In the genomic region with DNA sequence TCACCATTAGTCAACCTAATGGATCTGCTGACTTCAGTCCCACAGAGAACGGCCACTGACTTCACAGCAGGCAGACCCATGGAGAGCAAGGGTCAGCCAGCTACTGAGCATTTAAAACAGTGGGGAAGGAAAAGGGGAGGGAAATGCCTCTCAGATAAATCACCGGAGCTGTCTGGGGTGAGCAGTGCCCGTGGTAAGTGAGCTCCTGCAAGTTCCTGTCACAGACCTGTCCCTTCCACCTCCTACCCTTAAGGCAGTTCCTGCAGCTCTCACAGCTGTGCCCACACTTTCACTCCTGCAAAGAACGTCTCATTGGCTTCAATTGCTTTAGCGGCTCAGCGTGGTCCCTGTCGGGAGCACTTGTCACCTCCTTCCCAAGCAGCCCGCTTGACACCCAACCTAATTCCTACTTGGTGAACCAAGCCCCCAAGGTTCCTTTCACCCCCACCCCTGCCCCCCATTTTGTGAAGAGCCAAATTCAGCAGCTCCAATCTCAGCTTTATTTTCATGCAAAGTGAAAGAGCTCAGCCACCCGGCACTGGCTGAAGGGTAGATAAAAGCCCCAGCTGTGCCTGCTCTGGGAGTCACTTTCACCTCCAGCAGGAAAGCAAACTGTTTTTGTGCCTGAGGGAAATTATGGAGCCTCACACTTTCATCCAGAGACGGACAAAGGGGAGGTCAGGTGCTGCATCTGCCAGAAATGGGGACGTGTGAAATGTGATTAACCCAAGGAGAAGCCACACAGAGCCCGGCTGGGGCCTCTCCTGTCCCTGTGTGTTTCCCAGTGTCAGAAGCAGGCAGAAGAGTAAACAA, we compare ENCODE assay signal across 8 cellular contexts.
DNase-seq lines count a peak whose midpoint lies in the region; ATAC-seq and TF ChIP-seq lines count a peak whose summit lies in the region.

No MANE protein-coding gene starts in this region.

- POLR2A ChIA-PET in CD4-positive, alpha-beta memory T cell (lab: Charles Lee; ENCODE audit: partially characterized antibody), result interaction anchor here (0.6 kb wide), 2 partner anchors 67 to 765 kb away, joined by 3 read pairs; no protein-coding TSS in a partner anchor

- H3F3A ChIP-seq in smooth muscle cell (ENCODE audit: low read depth), result no peaks in the 10 kb centered on the region

- no peaks in the 10 kb centered on the region for H3K36me3 ChIP-seq in CD4-positive, alpha-beta memory T cell (ENCODE audit: insufficient read depth, low read length)
- H3K36me3 ChIP-seq in smooth muscle cell (ENCODE audit: low read depth), result no peaks in the 10 kb centered on the region

- H3K4me1 Mint-ChIP-seq in CD4-positive, alpha-beta memory T cell, result peaks cover 0 to 16% (median 3%) of the 10 kb centered on the region in 4 donors
- peaks cover 23% of the 10 kb centered on the region for H3K4me1 Mint-ChIP-seq in activated naive CD8-positive, alpha-beta T cell treated with anti-CD3 and anti-CD28 coated beads for 36 hours

- no peak overlapping the region for H3K27ac ChIP-seq in CD4-positive, alpha-beta memory T cell (ENCODE audit: low read depth, low read length)
- no peak overlapping the region for H3K27ac ChIP-seq in smooth muscle cell (ENCODE audit: low read depth)

- H3K4me1 ChIP-seq in CD4-positive, alpha-beta memory T cell (ENCODE audit: insufficient read depth, low read length), result no peaks in the 10 kb centered on the region
- H3K4me1 ChIP-seq in smooth muscle cell (ENCODE audit: low read depth), result peaks cover 40% of the 10 kb centered on the region

- intact Hi-C loops in CD4-positive, alpha-beta memory T cell (cut with micrococcal nuclease), result no loop called here

- H3K36me3 Mint-ChIP-seq in CD4-positive, alpha-beta memory T cell, result peaks cover 0 to 3% of the 10 kb centered on the region in 2 donors
- H3K36me3 Mint-ChIP-seq in activated naive CD8-positive, alpha-beta T cell treated with anti-CD3 and anti-CD28 coated beads for 36 hours, result peaks cover 4% of the 10 kb centered on the region

- no peaks in the 10 kb centered on the region for H3K27me3 ChIP-seq in CD4-positive, alpha-beta memory T cell (ENCODE audit: insufficient read depth, low read length)
- peaks cover 18% of the 10 kb centered on the region for H3K27me3 ChIP-seq in smooth muscle cell (ENCODE audit: low read depth)

- peak; percentile 68 for ATAC-seq in GM21360 (IDR thresholded peaks at IDR 0.05; ENCODE audit: unreplicated experiment)

- H3K4me2 ChIP-seq in smooth muscle cell, result peak overlapping the region; percentile 93

- no peak for TF ChIP-seq CTCF in smooth muscle cell (IDR thresholded peaks at IDR 0.05; ENCODE audit: borderline replicate concordance, insufficient read depth, poor library complexity, severe bottlenecking)

- CTCF ChIA-PET in CD4-positive, alpha-beta memory T cell (lab: Charles Lee; ENCODE audit: partially characterized antibody), result no interaction called here

- H3K27me3 Mint-ChIP-seq in CD4-positive, alpha-beta memory T cell, result peaks cover 5 to 10% of the 10 kb centered on the region in 2 donors
- H3K27me3 Mint-ChIP-seq in activated naive CD8-positive, alpha-beta T cell treated with anti-CD3 and anti-CD28 coated beads for 36 hours, result no peaks in the 10 kb centered on the region

- WGBS in smooth muscle cell (ENCODE audit: low lambda C conversion rate), result under 1% methylated on average over 12 of the region's 12 CpGs

- no peaks in the 10 kb centered on the region for H3K9me3 ChIP-seq in CD4-positive, alpha-beta memory T cell (ENCODE audit: control insufficient read depth in 1 of 2, low read length in 2 of 2)
- no peaks in the 10 kb centered on the region for H3K9me3 ChIP-seq in smooth muscle cell (replicated peaks; ENCODE audit: low read depth)

- H2AFZ ChIP-seq in smooth muscle cell (ENCODE audit: low read depth), result peak overlapping the region; percentile 68

- H4K20me1 ChIP-seq in smooth muscle cell (ENCODE audit: low read depth), result no peaks in the 10 kb centered on the region

- no peak overlapping the region for H3K4me3 ChIP-seq in CD4-positive, alpha-beta memory T cell (ENCODE audit: low read length in 2 of 2)
- peak overlapping the region; percentile 52 for H3K4me3 ChIP-seq in smooth muscle cell

- no peaks in the 10 kb centered on the region for H3K79me2 ChIP-seq in smooth muscle cell (ENCODE audit: low read depth)

- H3K9ac ChIP-seq in smooth muscle cell (ENCODE audit: low read depth), result no peak overlapping the region

- H3K9me3 Mint-ChIP-seq in CD4-positive, alpha-beta memory T cell, result peaks cover 3 to 29% (median 12%) of the 10 kb centered on the region in 8 donors
- peaks cover 18% of the 10 kb centered on the region for H3K9me3 Mint-ChIP-seq in activated naive CD8-positive, alpha-beta T cell treated with anti-CD3 and anti-CD28 coated beads for 36 hours

- H3K4me3 Mint-ChIP-seq in CD4-positive, alpha-beta memory T cell, result peak overlapping the region; percentile 82 to 90 (median 87)
- peak overlapping the region; percentile 77 for H3K4me3 Mint-ChIP-seq in activated naive CD8-positive, alpha-beta T cell treated with anti-CD3 and anti-CD28 coated beads for 36 hours

- DNase-seq in CD4-positive, alpha-beta memory T cell, result peak in 3 of 5 donors; percentile 0 to 6 (median 1)
- DNase-seq in NCI-H1417 (lab: John Stamatoyannopoulos, UW) (peak in 2 of 3 experiments; percentile 80 to 91), iPS-NIHi11 (ENCODE audit: low spot score) (peak; percentile 78), smooth muscle cell (lab: John Stamatoyannopoulos, UW; ENCODE audit: unreplicated experiment) (no peak), Kasumi-1 (lab: John Stamatoyannopoulos, UW) (no peak), OCI-M1 (lab: John Stamatoyannopoulos, UW) (no peak)
- DNase-seq in activated naive CD8-positive, alpha-beta T cell treated with anti-CD3 and anti-CD28 coated beads for 36 hours, result no peak

- H3K27ac Mint-ChIP-seq in CD4-positive, alpha-beta memory T cell, result peak overlapping the region in 4 of 7 donors; percentile 8 to 74 (median 56)
- no peak overlapping the region for H3K27ac Mint-ChIP-seq in activated naive CD8-positive, alpha-beta T cell treated with anti-CD3 and anti-CD28 coated beads for 36 hours

Comparison
In these comparisons a context has a peak if more than half of its experiments do, and no peak if none do; other contexts are left out.
1. DNase-seq: peak in CD4-positive, alpha-beta memory T cell (3 of 5), NCI-H1417 (2 of 3) and iPS-NIHi11 (single experiment); none in activated naive CD8-positive, alpha-beta T cell treated with anti-CD3 and anti-CD28 coated beads for 36 hours (single experiment), smooth muscle cell (single experiment), Kasumi-1 (0 of 2) and OCI-M1 (single experiment).